In genomic region chr21:29008373-29008772, GRCh38 we compare ENCODE assay signal across 22 cellular contexts. TPM values are rescaled to one million over a fixed set of nuclear protein-coding genes. Genes with fewer than 3 reads are reported as not detected.
A peak's percentile ranks its signal among the peaks of the same experiment; 100 is the strongest.
DNase-seq lines count a peak whose midpoint lies in the region; ATAC-seq, FAIRE-seq and TF ChIP-seq lines count a peak whose summit lies in the region.
"Had no signal": no experiment of that assay in that cellular context is flagged by ENCODE, and none has a peak within 500 bp of the region (broad histone marks: within the 10 kb centered on the region; RNA-seq: fewer than 3 reads in every experiment).

No MANE protein-coding gene starts in this region.

- H3K36me3 ChIP-seq in astrocyte (ENCODE audit: insufficient read depth, low read length) (peaks cover 8% of the 10 kb centered on the region), hepatocyte (replicated peaks; ENCODE audit: insufficient read depth, low read depth) (no peaks in the 10 kb centered on the region)

- no peak overlapping the region for H3K4me3 ChIP-seq in astrocyte (ENCODE audit: insufficient read depth, low read depth, low read length)
- no peak overlapping the region for H3K4me3 ChIP-seq in hepatocyte
- H3K4me3 ChIP-seq: GM12878, GM23338 had no signal

- H3K4me3 Mint-ChIP-seq in astrocyte (ENCODE audit: unreplicated experiment), result no peak overlapping the region
- no peak overlapping the region for H3K4me3 Mint-ChIP-seq in osteocyte (ENCODE audit: unreplicated experiment)
- H3K4me3 Mint-ChIP-seq: GM23338 had no signal

- no peak overlapping the region for H3K9ac ChIP-seq in astrocyte (ENCODE audit: low read length)

- H3K27me3 ChIP-seq in astrocyte (ENCODE audit: insufficient read depth, low read length) (no peaks in the 10 kb centered on the region), hepatocyte (no peaks in the 10 kb centered on the region)
- H3K27me3 ChIP-seq: BE2C had no signal

- no peak for FAIRE-seq in astrocyte (lab: Jason Lieb, UNC)
- FAIRE-seq: A204.1, GM12878, GM19239, H54 had no signal

- H2AFZ ChIP-seq in astrocyte (ENCODE audit: low read depth, low read length), result no peak overlapping the region
- H2AFZ ChIP-seq in hepatocyte, result no peak overlapping the region
- H2AFZ ChIP-seq: GM23338 had no signal

- no peak overlapping the region for H3K27ac ChIP-seq in astrocyte (ENCODE audit: low read depth, low read length)
- H3K27ac ChIP-seq in hepatocyte, result peak overlapping the region; percentile 74
- H3K27ac ChIP-seq: HL-60 had no signal

- no peaks in the 10 kb centered on the region for H3K79me2 ChIP-seq in astrocyte (ENCODE audit: insufficient read depth, low read length)
- no peaks in the 10 kb centered on the region for H3K79me2 ChIP-seq in hepatocyte

- ATAC-seq in HG02981 (IDR thresholded peaks at IDR 0.05; ENCODE audit: unreplicated experiment), result no peak
- ATAC-seq: GM12878, GM23338 had no signal

- DNase-seq in astrocyte (ENCODE audit: low read depth) (no peak), hepatocyte (ENCODE audit: low spot score) (no peak), osteocyte (ENCODE audit: extremely low spot score, unreplicated experiment) (no peak), superior temporal gyrus (ENCODE audit: extremely low spot score) (no peak), cerebellar cortex (ENCODE audit: low spot score) (no peak)
- DNase-seq: ACHN; BE2C; C1 segment of cervical spinal cord; CD4-positive, CD25-positive, alpha-beta regulatory T cell; CD8-positive, alpha-beta memory T cell; COR-L47; DMS 273 treated with DMSO at 0.1 percent for 48 hours; DMS53; DND-41; HCEC 1CT had no signal

- peaks cover 3% of the 10 kb centered on the region for H3K4me1 Mint-ChIP-seq in astrocyte (ENCODE audit: low read depth, unreplicated experiment)
- peaks cover 17% of the 10 kb centered on the region for H3K4me1 Mint-ChIP-seq in osteocyte (ENCODE audit: unreplicated experiment)
- H3K4me1 Mint-ChIP-seq: CD8-positive, alpha-beta memory T cell; GM23338 had no signal

- H3K9me2 ChIP-seq in hepatocyte (replicated peaks; ENCODE audit: insufficient read depth), result no peaks in the 10 kb centered on the region

- H3K27me3 Mint-ChIP-seq in astrocyte (ENCODE audit: low read depth, unreplicated experiment) (no peaks in the 10 kb centered on the region), osteocyte (ENCODE audit: unreplicated experiment) (no peaks in the 10 kb centered on the region)
- H3K27me3 Mint-ChIP-seq: CD4-positive, CD25-positive, alpha-beta regulatory T cell; CD8-positive, alpha-beta memory T cell had no signal

- H3K9me3 ChIP-seq in astrocyte (ENCODE audit: insufficient read depth, low read depth, low read length) (no peaks in the 10 kb centered on the region), hepatocyte (ENCODE audit: low read depth) (no peaks in the 10 kb centered on the region)
- H3K9me3 ChIP-seq: BE2C had no signal

- H3K4me1 ChIP-seq in astrocyte (ENCODE audit: insufficient read depth, low read length) (no peaks in the 10 kb centered on the region), hepatocyte (ENCODE audit: insufficient read depth) (no peaks in the 10 kb centered on the region)
- H3K4me1 ChIP-seq: BE2C had no signal

- H3K4me2 ChIP-seq in astrocyte (ENCODE audit: low read length) (no peak overlapping the region), hepatocyte (no peak overlapping the region)
- H3K4me2 ChIP-seq: GM23338 had no signal

- H4K20me1 ChIP-seq in astrocyte (ENCODE audit: insufficient read depth, low read length) (no peaks in the 10 kb centered on the region), hepatocyte (ENCODE audit: insufficient read depth, poor library complexity, severe bottlenecking) (no peaks in the 10 kb centered on the region)

- H3K27ac Mint-ChIP-seq in astrocyte (ENCODE audit: unreplicated experiment), result peak overlapping the region; percentile 86
- peak overlapping the region; percentile 83 for H3K27ac Mint-ChIP-seq in osteocyte (ENCODE audit: unreplicated experiment)
- H3K27ac Mint-ChIP-seq: CD4-positive, CD25-positive, alpha-beta regulatory T cell; CD8-positive, alpha-beta memory T cell; GM23338 had no signal

- H3K36me3 Mint-ChIP-seq in astrocyte (ENCODE audit: low read depth, unreplicated experiment) (peaks cover 2% of the 10 kb centered on the region), osteocyte (ENCODE audit: unreplicated experiment) (peaks cover 4% of the 10 kb centered on the region)

- TF ChIP-seq CTCF in astrocyte (IDR thresholded peaks at IDR 0.05; ENCODE audit: insufficient read depth, low read depth, low read length) (no peak), hepatocyte (IDR thresholded peaks at IDR 0.05; ENCODE audit: poor library complexity) (no peak), osteocyte (IDR thresholded peaks at IDR 0.05) (no peak)

- H3K9me3 Mint-ChIP-seq in astrocyte (ENCODE audit: unreplicated experiment) (no peaks in the 10 kb centered on the region), osteocyte (ENCODE audit: unreplicated experiment) (no peaks in the 10 kb centered on the region)
- H3K9me3 Mint-ChIP-seq: CD4-positive, CD25-positive, alpha-beta regulatory T cell; CD8-positive, alpha-beta memory T cell had no signal

- 95% methylated on average over 3 of the region's 3 CpGs for WGBS in hepatocyte (ENCODE audit: low lambda C conversion rate, missing lambda C conversion rate)

RNA-seq across cellular contexts. Expression of gene RWDD2B, which starts 10.8 kb away (rescaled TPM):
- total RNA-seq in astrocyte (11.8 and 12.7 TPM in 2 replicates), hepatocyte (7.8 and 9.8 TPM in 2 replicates), osteocyte (10.9 and 11.2 TPM in 2 replicates)
- 3.9 and 4.7 TPM in 2 replicates for polyA plus RNA-seq in hepatocyte

RNA-seq across cellular contexts. Expression of gene LTN1, which starts 15.7 kb away (rescaled TPM):
- 28.9 and 31.1 TPM in 2 replicates for total RNA-seq in astrocyte
- 31.2 and 35.8 TPM in 2 replicates for total RNA-seq in hepatocyte
- 9.3 and 9.7 TPM in 2 replicates for polyA plus RNA-seq in hepatocyte
- total RNA-seq in osteocyte, result 25.6 and 26.2 TPM in 2 replicates

RNA-seq across cellular contexts. Expression of gene USP16, which starts 16.1 kb away (rescaled TPM):
- total RNA-seq in astrocyte (25.5 and 30.3 TPM in 2 replicates), hepatocyte (30.7 and 35.8 TPM in 2 replicates), osteocyte (27.7 and 28.5 TPM in 2 replicates)
- polyA plus RNA-seq in hepatocyte, result 25.9 and 35.6 TPM in 2 replicates
